Comparison of ENCODE assay signal across 31 cellular contexts in the genomic region with DNA sequence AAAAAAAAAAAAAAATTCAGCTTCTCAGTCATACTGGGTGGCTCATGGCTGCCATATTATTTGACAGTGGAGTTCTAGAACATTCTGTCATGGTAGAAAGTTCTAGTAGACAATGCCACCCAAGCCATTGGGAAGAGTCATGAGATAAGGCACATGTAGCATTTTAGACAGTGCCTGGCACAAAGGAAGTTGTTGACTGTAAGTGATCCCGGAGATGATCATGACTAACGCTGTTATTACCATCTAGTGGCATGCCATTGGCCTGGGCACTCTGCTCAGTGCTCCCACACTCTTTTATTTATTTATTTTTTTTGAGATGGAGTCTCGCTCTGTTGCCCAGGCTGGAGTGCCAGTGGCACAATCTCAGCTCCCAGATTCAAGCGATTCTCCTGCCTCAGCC.
"Had no signal": no experiment of that assay in that cellular context is flagged by ENCODE, and none has a peak within 500 bp of the region (broad histone marks: within the 10 kb centered on the region; RNA-seq: fewer than 3 reads in every experiment).

No MANE protein-coding gene starts in this region.

- H3K36me3 Mint-ChIP-seq: activated naive CD4-positive, alpha-beta T cell treated with anti-CD3 and anti-CD28 coated beads, Interleukin-2, amount 10 ng/mL, durations not matched to agents 7 days and 5 days; activated naive CD4-positive, alpha-beta T cell treated with anti-CD3 and anti-CD28 coated beads, Interleukin-2, amount 50 U/mL, for 72 hours; activated naive CD8-positive, alpha-beta T cell treated with anti-CD3 and anti-CD28 coated beads, Interleukin-2, amount 10 ng/mL, durations not matched to agents 7 days and 5 days had no signal

- H3K4me3 ChIP-seq: ascending aorta, breast epithelium, cardiac muscle cell, coronary artery, dorsolateral prefrontal cortex, gastroesophageal sphincter had no signal

- H3K4me1 Mint-ChIP-seq: activated CD4-positive, alpha-beta memory T cell treated with anti-CD3 and anti-CD28 coated beads, Interleukin-2, amount 10 ng/mL, durations not matched to agents 7 days and 5 days; activated CD4-positive, alpha-beta T cell treated with anti-CD3 and anti-CD28 coated beads for 36 hours; activated CD4-positive, alpha-beta T cell treated with anti-CD3 and anti-CD28 coated beads, Interleukin-2, amount 10 ng/mL, durations not matched to agents 24 days and 14 days; activated naive CD4-positive, alpha-beta T cell treated with anti-CD3 and anti-CD28 coated beads, Interleukin-2, amount 10 ng/mL, durations not matched to agents 7 days and 5 days; activated naive CD8-positive, alpha-beta T cell treated with anti-CD3 and anti-CD28 coated beads, Interleukin-2, amount 10 ng/mL, durations not matched to agents 7 days and 5 days; brain; endodermal cell; T-helper 17 cell had no signal

- H3K9me3 ChIP-seq: ascending aorta, breast epithelium, gastroesophageal sphincter had no signal

- H3K27me3 ChIP-seq: ascending aorta, breast epithelium, cardiac muscle cell, dorsolateral prefrontal cortex, gastroesophageal sphincter had no signal

- H3K27ac ChIP-seq: ascending aorta, breast epithelium, cardiac muscle cell, coronary artery, gastroesophageal sphincter had no signal

- H3K9me3 Mint-ChIP-seq: activated CD4-positive, alpha-beta memory T cell treated with anti-CD3 and anti-CD28 coated beads, Interleukin-2, amount 10 ng/mL, durations not matched to agents 7 days and 5 days; activated CD4-positive, alpha-beta T cell treated with anti-CD3 and anti-CD28 coated beads, Interleukin-2, amount 10 ng/mL, durations not matched to agents 24 days and 14 days; activated naive CD4-positive, alpha-beta T cell treated with anti-CD3 and anti-CD28 coated beads, Interleukin-2, amount 10 ng/mL, durations not matched to agents 7 days and 5 days; activated naive CD4-positive, alpha-beta T cell treated with anti-CD3 and anti-CD28 coated beads, Interleukin-2, amount 50 U/mL, for 72 hours; activated naive CD8-positive, alpha-beta T cell treated with anti-CD3 and anti-CD28 coated beads, Interleukin-2, amount 10 ng/mL, durations not matched to agents 7 days and 5 days; activated T-cell treated with anti-CD3 and anti-CD28 coated beads, Interleukin-2, amount 50 U/mL, for 24 hours; activated T-cell treated with anti-CD3 and anti-CD28 coated beads, Interleukin-2, amount 50 U/mL, for 72 hours; brain; dendritic cell treated with granulocyte-macrophage colony-stimulating factor and Interleukin-4, amounts not matched to agents 40 ng/mL and 50 ng/mL, for 4 days; endodermal cell; T-helper 2 cell treated with Interferon-gamma antibody and Interleukin-4, amounts not matched to agents 5 μg/mL and 100 μg/mL, for 36 hours had no signal

- H3K4me1 ChIP-seq: ascending aorta, breast epithelium, gastroesophageal sphincter had no signal

- DNase-seq: activated CD4-positive, alpha-beta memory T cell treated with anti-CD3 and anti-CD28 coated beads, Interleukin-2, amount 10 ng/mL, durations not matched to agents 7 days and 5 days; activated CD4-positive, alpha-beta T cell treated with anti-CD3 and anti-CD28 coated beads for 36 hours; activated CD4-positive, alpha-beta T cell treated with anti-CD3 and anti-CD28 coated beads, Interleukin-2, amount 10 ng/mL, durations not matched to agents 24 days and 14 days; activated CD4-positive, CD25-positive, alpha-beta regulatory T cell; activated CD4-positive, CD25-positive, alpha-beta regulatory T cell treated with anti-CD3 and anti-CD28 coated beads, Interleukin-2, amount 50 U/mL, for 72 hours; activated CD8-positive, alpha-beta memory T cell treated with anti-CD3 and anti-CD28 coated beads, Interleukin-2, amount 50 U/mL, for 48 hours; activated gamma-delta T cell; activated naive CD4-positive, alpha-beta T cell; activated naive CD4-positive, alpha-beta T cell treated with anti-CD3 and anti-CD28 coated beads, Interleukin-2, amount 10 ng/mL, durations not matched to agents 7 days and 5 days; activated naive CD8-positive, alpha-beta T cell treated with anti-CD3 and anti-CD28 coated beads, Interleukin-2, amount 10 ng/mL, durations not matched to agents 7 days and 5 days; activated T-cell treated with anti-CD3 and anti-CD28 coated beads for 4 hours; activated T-cell treated with anti-CD3 and anti-CD28 coated beads, Interleukin-2, amount 50 U/mL, for 24 hours; activated T-cell treated with anti-CD3 and anti-CD28 coated beads, Interleukin-2, amount 50 U/mL, for 72 hours; central memory CD4-positive, alpha-beta T cell; dorsolateral prefrontal cortex; effector memory CD4-positive, alpha-beta T cell; endodermal cell; foreskin fibroblast; T-helper 1 cell; T-helper 17 cell; T1000 had no signal

- ATAC-seq: activated CD4-positive, alpha-beta T cell treated with anti-CD3 and anti-CD28 coated beads for 36 hours; activated naive CD4-positive, alpha-beta T cell treated with anti-CD3 and anti-CD28 coated beads, Interleukin-2, amount 50 U/mL, for 72 hours; activated T-cell treated with anti-CD3 and anti-CD28 coated beads, Interleukin-2, amount 50 U/mL, for 72 hours; esophagus mucosa; gastroesophageal sphincter; T-helper 17 cell had no signal

- H3K4me3 Mint-ChIP-seq: activated CD4-positive, alpha-beta memory T cell treated with anti-CD3 and anti-CD28 coated beads, Interleukin-2, amount 10 ng/mL, durations not matched to agents 7 days and 5 days; activated CD4-positive, alpha-beta T cell treated with anti-CD3 and anti-CD28 coated beads for 36 hours; activated CD4-positive, alpha-beta T cell treated with anti-CD3 and anti-CD28 coated beads, Interleukin-2, amount 10 ng/mL, durations not matched to agents 24 days and 14 days; activated naive CD4-positive, alpha-beta T cell treated with anti-CD3 and anti-CD28 coated beads, Interleukin-2, amount 10 ng/mL, durations not matched to agents 7 days and 5 days; activated naive CD8-positive, alpha-beta T cell treated with anti-CD3 and anti-CD28 coated beads, Interleukin-2, amount 10 ng/mL, durations not matched to agents 7 days and 5 days; activated T-cell treated with anti-CD3 and anti-CD28 coated beads, Interleukin-2, amount 50 U/mL, for 24 hours; activated T-cell treated with anti-CD3 and anti-CD28 coated beads, Interleukin-2, amount 50 U/mL, for 72 hours; brain; dendritic cell treated with granulocyte-macrophage colony-stimulating factor and Interleukin-4, amounts not matched to agents 40 ng/mL and 50 ng/mL, for 4 days; endodermal cell; T-helper 17 cell; T-helper 2 cell treated with Interferon-gamma antibody and Interleukin-4, amounts not matched to agents 5 μg/mL and 100 μg/mL, for 36 hours had no signal

- H3K27ac Mint-ChIP-seq: activated CD4-positive, alpha-beta memory T cell treated with anti-CD3 and anti-CD28 coated beads, Interleukin-2, amount 10 ng/mL, durations not matched to agents 7 days and 5 days; activated CD4-positive, alpha-beta T cell treated with anti-CD3 and anti-CD28 coated beads for 36 hours; activated CD4-positive, alpha-beta T cell treated with anti-CD3 and anti-CD28 coated beads, Interleukin-2, amount 10 ng/mL, durations not matched to agents 24 days and 14 days; activated naive CD4-positive, alpha-beta T cell treated with anti-CD3 and anti-CD28 coated beads, Interleukin-2, amount 10 ng/mL, durations not matched to agents 7 days and 5 days; activated naive CD8-positive, alpha-beta T cell treated with anti-CD3 and anti-CD28 coated beads, Interleukin-2, amount 10 ng/mL, durations not matched to agents 7 days and 5 days; activated T-cell treated with anti-CD3 and anti-CD28 coated beads, Interleukin-2, amount 50 U/mL, for 24 hours; activated T-cell treated with anti-CD3 and anti-CD28 coated beads, Interleukin-2, amount 50 U/mL, for 72 hours; brain; dendritic cell treated with granulocyte-macrophage colony-stimulating factor and Interleukin-4, amounts not matched to agents 40 ng/mL and 50 ng/mL, for 4 days; endodermal cell; T-helper 17 cell; T-helper 2 cell treated with Interferon-gamma antibody and Interleukin-4, amounts not matched to agents 5 μg/mL and 100 μg/mL, for 36 hours had no signal

- H3K27me3 Mint-ChIP-seq: activated CD4-positive, alpha-beta memory T cell treated with anti-CD3 and anti-CD28 coated beads, Interleukin-2, amount 10 ng/mL, durations not matched to agents 7 days and 5 days; activated CD4-positive, alpha-beta T cell treated with anti-CD3 and anti-CD28 coated beads for 36 hours; activated CD4-positive, alpha-beta T cell treated with anti-CD3 and anti-CD28 coated beads, Interleukin-2, amount 10 ng/mL, durations not matched to agents 24 days and 14 days; activated naive CD4-positive, alpha-beta T cell treated with anti-CD3 and anti-CD28 coated beads, Interleukin-2, amount 10 ng/mL, durations not matched to agents 7 days and 5 days; activated naive CD8-positive, alpha-beta T cell treated with anti-CD3 and anti-CD28 coated beads, Interleukin-2, amount 10 ng/mL, durations not matched to agents 7 days and 5 days; activated T-cell treated with anti-CD3 and anti-CD28 coated beads, Interleukin-2, amount 50 U/mL, for 24 hours; brain; dendritic cell treated with granulocyte-macrophage colony-stimulating factor and Interleukin-4, amounts not matched to agents 40 ng/mL and 50 ng/mL, for 4 days; T-helper 17 cell had no signal
